ENCODE assay signal across 9 cellular contexts in genomic region chr6:69791065-69791471, GRCh38. TPM values are rescaled to one million over a fixed set of nuclear protein-coding genes. Genes with fewer than 3 reads are reported as not detected.
DNase-seq lines count a peak whose midpoint lies in the region; ATAC-seq and TF ChIP-seq lines count a peak whose summit lies in the region.
"Had no signal": no experiment of that assay in that cellular context is flagged by ENCODE, and none has a peak within 500 bp of the region (broad histone marks: within the 10 kb centered on the region; RNA-seq: fewer than 3 reads in every experiment).

No MANE protein-coding gene starts in this region.

- no peak for TF ChIP-seq POLR2A in breast epithelium (IDR thresholded peaks at IDR 0.05)
- TF ChIP-seq POLR2A in heart left ventricle (IDR thresholded peaks at IDR 0.05) = no peak
- TF ChIP-seq POLR2A in tibial nerve (IDR thresholded peaks at IDR 0.05) = no peak

- H3K27me3 Mint-ChIP-seq in MCF 10A (ENCODE audit: insufficient read depth, unreplicated experiment) (no peaks in the 10 kb centered on the region), type B pancreatic cell (no peaks in the 10 kb centered on the region)
- H3K27me3 Mint-ChIP-seq: activated CD4-positive, alpha-beta T cell treated with anti-CD3 and anti-CD28 coated beads, Interleukin-2, amount 10 ng/mL, durations not matched to agents 7 days and 5 days had no signal

- H3K4me3 ChIP-seq in breast epithelium = peak overlapping the region in 1 of 3 donors; percentile 14
- no peak overlapping the region for H3K4me3 ChIP-seq in heart left ventricle
- H3K4me3 ChIP-seq in BE2C (ENCODE audit: low read depth, low read length) = no peak overlapping the region
- no peak overlapping the region for H3K4me3 ChIP-seq in tibial nerve

- H3K9me3 ChIP-seq in breast epithelium (no peaks in the 10 kb centered on the region), heart left ventricle (no peaks in the 10 kb centered on the region), BE2C (no peaks in the 10 kb centered on the region), tibial nerve (no peaks in the 10 kb centered on the region)

- H3K36me3 ChIP-seq in breast epithelium (peaks cover 3% of the 10 kb centered on the region), heart left ventricle (peaks cover 0 to 23% (median 18%) of the 10 kb centered on the region in 9 donors), BE2C (no peaks in the 10 kb centered on the region; the same call in 1 of the 2 replicates), tibial nerve (peaks cover 0 to 9% (median 0%) of the 10 kb centered on the region in 3 donors)

- H3K27ac Mint-ChIP-seq in MCF 10A (ENCODE audit: low read depth, unreplicated experiment) (no peak overlapping the region), type B pancreatic cell (peak overlapping the region; percentile 8)
- H3K27ac Mint-ChIP-seq: activated CD4-positive, alpha-beta T cell treated with anti-CD3 and anti-CD28 coated beads, Interleukin-2, amount 10 ng/mL, durations not matched to agents 7 days and 5 days had no signal

- H3K27ac ChIP-seq in breast epithelium (peak overlapping the region; percentile 70 to 82), heart left ventricle (peak overlapping the region in 10 of 12 donors; percentile 33 to 76 (median 58)), tibial nerve (peak overlapping the region in 2 of 4 donors; percentile 0 to 98)

- POLR2A ChIA-PET in MCF 10A (lab: Yijun Ruan, JAX) = no interaction called here

- H3K27me3 ChIP-seq in breast epithelium (no peaks in the 10 kb centered on the region), heart left ventricle (no peaks in the 10 kb centered on the region), BE2C (no peaks in the 10 kb centered on the region), tibial nerve (no peaks in the 10 kb centered on the region)

- intact Hi-C loops in breast epithelium (cut with DNase I; ENCODE audit: low total_unique reads) (no loop called here), MCF 10A (cut with micrococcal nuclease) (no loop called here), heart left ventricle (cut with DNase I) (no loop called here)

- H3K4me1 Mint-ChIP-seq in MCF 10A (ENCODE audit: insufficient read depth, unreplicated experiment) = peaks cover 11% of the 10 kb centered on the region
- H3K4me1 Mint-ChIP-seq in type B pancreatic cell (ENCODE audit: unreplicated experiment) = peaks cover 29% of the 10 kb centered on the region

- peaks cover 9% of the 10 kb centered on the region for H3K36me3 Mint-ChIP-seq in MCF 10A (ENCODE audit: insufficient read depth, unreplicated experiment)
- peaks cover 14% of the 10 kb centered on the region for H3K36me3 Mint-ChIP-seq in type B pancreatic cell

- peak; percentile 35 for ATAC-seq in HG03571 (IDR thresholded peaks at IDR 0.05; ENCODE audit: unreplicated experiment)
- peak in 3 of 4 donors; percentile 41 to 70 (median 64) for ATAC-seq in heart left ventricle

- TF ChIP-seq CTCF in breast epithelium (IDR thresholded peaks at IDR 0.05) (no peak), MCF 10A (IDR thresholded peaks at IDR 0.05; ENCODE audit: unreplicated experiment) (no peak), heart left ventricle (IDR thresholded peaks at IDR 0.05) (no peak), type B pancreatic cell (conservative IDR thresholded peaks at IDR 0.05) (no peak), BE2C (IDR thresholded peaks at IDR 0.05; ENCODE audit: low read depth, low read length) (no peak), tibial nerve (IDR thresholded peaks at IDR 0.05) (no peak)

- no TSS peak for BruUV-seq in MCF 10A (replicated peaks; lab: Mats Ljungman, UMichigan)

- no peaks in the 10 kb centered on the region for H3K9me3 Mint-ChIP-seq in MCF 10A (ENCODE audit: unreplicated experiment)
- peaks cover 4% of the 10 kb centered on the region for H3K9me3 Mint-ChIP-seq in type B pancreatic cell
- H3K9me3 Mint-ChIP-seq: activated CD4-positive, alpha-beta T cell treated with anti-CD3 and anti-CD28 coated beads, Interleukin-2, amount 10 ng/mL, durations not matched to agents 7 days and 5 days had no signal

- WGBS in heart left ventricle, 4 donors = 37 to 50% (median 42%) methylated on average over 2 of the region's 2 CpGs
- 53 to 69% methylated on average over 2 of the region's 2 CpGs for WGBS in tibial nerve, 2 donors

- H3K4me3 Mint-ChIP-seq in MCF 10A (ENCODE audit: unreplicated experiment) = no peak overlapping the region
- H3K4me3 Mint-ChIP-seq in type B pancreatic cell = no peak overlapping the region
- H3K4me3 Mint-ChIP-seq: activated CD4-positive, alpha-beta T cell treated with anti-CD3 and anti-CD28 coated beads, Interleukin-2, amount 10 ng/mL, durations not matched to agents 7 days and 5 days had no signal

- H3K4me1 ChIP-seq in breast epithelium = peaks cover 0 to 4% of the 10 kb centered on the region in 2 donors
- H3K4me1 ChIP-seq in heart left ventricle = peaks cover 0 to 55% (median 32%) of the 10 kb centered on the region in 12 donors
- H3K4me1 ChIP-seq in BE2C = no peaks in the 10 kb centered on the region; the same call in 1 of the 2 replicates
- H3K4me1 ChIP-seq in tibial nerve = peaks cover 0 to 50% (median 24%) of the 10 kb centered on the region in 4 donors

- DNase-seq in breast epithelium (ENCODE audit: low spot score in 2 of 2) (no peak), MCF 10A (ENCODE audit: unreplicated experiment) (no peak), heart left ventricle (no peak), type B pancreatic cell (ENCODE audit: extremely low spot score, unreplicated experiment) (no peak), BE2C (no peak), activated gamma-delta T cell treated with Interleukin-2 at 50 U/mL for 16 hours (no peak), tibial nerve (ENCODE audit: low spot score in 2 of 2) (no peak)
- DNase-seq: activated CD4-positive, alpha-beta T cell treated with anti-CD3 and anti-CD28 coated beads, Interleukin-2, amount 10 ng/mL, durations not matched to agents 7 days and 5 days had no signal

- no peak for TF ChIP-seq EP300 in tibial nerve (IDR thresholded peaks at IDR 0.05)

- CTCF ChIA-PET in MCF 10A (lab: Yijun Ruan, JAX) = interaction anchor here (0.6 to 0.7 kb wide), 3 partner anchors 100 to 1225 kb away, joined by 3 read pairs; no protein-coding TSS in a partner anchor

RNA-seq across cellular contexts. Expression of gene LMBRD1, which starts 5.7 kb away (rescaled TPM):
- total RNA-seq in breast epithelium (10 to 100 TPM; 53.4 to 88.7 (median 75.7) TPM), MCF 10A (2022) (18.1 and 20.7 TPM in 2 replicates), heart left ventricle (10 to 100 TPM; 41.7 to 53.6 (median 45.1) TPM), type B pancreatic cell (ENCODE audit: low replicate concordance) (38.3 and 58.7 TPM in 2 replicates), tibial nerve (100 to 1,000 TPM in 1 of 4 donors, 10 to 100 TPM in 3; 65.7 to 110 (median 77.3) TPM)
- polyA plus RNA-seq in heart left ventricle = 10 to 100 TPM; 37.0 to 52.3 TPM
- polyA plus RNA-seq in BE2C (2012; ENCODE audit: insufficient read depth, insufficient read length, low read depth) = 18.4 TPM
